1 cellular context compared by ENCODE assay signal in the genomic region with DNA sequence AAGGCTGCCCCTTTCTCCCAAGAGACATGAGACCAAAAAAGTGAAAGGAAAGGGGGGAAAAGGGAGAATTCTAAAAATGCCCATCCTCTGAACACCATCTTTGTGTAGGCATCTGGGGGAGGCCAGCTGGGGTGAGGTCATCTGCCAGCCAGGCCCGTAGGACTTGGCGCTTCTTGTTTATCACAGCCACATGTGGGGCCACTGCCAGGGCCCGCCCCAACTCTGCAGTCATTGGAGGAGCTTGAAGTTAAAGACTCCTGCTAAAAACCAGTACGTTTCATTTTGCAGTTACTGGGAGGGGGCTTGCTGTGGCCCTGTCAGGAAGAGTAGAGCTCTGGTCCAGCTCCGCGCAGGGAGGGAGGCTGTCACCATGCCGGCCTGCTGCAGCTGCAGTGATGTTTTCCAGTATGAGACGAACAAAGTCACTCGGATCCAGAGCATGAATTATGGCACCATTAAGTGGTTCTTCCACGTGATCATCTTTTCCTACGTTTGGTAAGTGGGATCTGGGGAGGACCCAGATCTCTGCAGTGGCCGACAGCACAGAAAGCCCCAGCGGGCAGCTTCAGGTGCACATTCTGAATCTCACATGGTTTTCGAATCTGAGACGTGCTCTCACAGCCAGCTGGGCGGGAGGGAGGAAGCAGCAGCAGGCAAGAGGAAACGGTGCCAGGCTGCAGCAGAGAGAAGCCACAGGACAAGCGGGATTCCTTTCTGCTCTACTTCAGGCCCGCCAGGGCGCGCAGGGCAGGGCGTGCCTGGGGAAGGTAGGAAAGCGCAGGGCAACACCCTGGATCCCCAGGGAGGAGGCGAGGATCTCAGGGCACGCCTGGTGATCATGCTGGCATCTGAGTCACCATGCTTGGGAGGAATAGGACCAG.
TF ChIP-seq lines count a peak whose summit lies in the region.

A gene (plus strand): TSS at position 276 of the 881 bp plus-strand sequence. CDS start 95 bp downstream, at position 371.

TF ChIP-seq in HCT116, 20 proteins besides CTCF, POLR2A, EP300 and RAD21 (continued from another document):
- TF ChIP-seq, protein P1, sequence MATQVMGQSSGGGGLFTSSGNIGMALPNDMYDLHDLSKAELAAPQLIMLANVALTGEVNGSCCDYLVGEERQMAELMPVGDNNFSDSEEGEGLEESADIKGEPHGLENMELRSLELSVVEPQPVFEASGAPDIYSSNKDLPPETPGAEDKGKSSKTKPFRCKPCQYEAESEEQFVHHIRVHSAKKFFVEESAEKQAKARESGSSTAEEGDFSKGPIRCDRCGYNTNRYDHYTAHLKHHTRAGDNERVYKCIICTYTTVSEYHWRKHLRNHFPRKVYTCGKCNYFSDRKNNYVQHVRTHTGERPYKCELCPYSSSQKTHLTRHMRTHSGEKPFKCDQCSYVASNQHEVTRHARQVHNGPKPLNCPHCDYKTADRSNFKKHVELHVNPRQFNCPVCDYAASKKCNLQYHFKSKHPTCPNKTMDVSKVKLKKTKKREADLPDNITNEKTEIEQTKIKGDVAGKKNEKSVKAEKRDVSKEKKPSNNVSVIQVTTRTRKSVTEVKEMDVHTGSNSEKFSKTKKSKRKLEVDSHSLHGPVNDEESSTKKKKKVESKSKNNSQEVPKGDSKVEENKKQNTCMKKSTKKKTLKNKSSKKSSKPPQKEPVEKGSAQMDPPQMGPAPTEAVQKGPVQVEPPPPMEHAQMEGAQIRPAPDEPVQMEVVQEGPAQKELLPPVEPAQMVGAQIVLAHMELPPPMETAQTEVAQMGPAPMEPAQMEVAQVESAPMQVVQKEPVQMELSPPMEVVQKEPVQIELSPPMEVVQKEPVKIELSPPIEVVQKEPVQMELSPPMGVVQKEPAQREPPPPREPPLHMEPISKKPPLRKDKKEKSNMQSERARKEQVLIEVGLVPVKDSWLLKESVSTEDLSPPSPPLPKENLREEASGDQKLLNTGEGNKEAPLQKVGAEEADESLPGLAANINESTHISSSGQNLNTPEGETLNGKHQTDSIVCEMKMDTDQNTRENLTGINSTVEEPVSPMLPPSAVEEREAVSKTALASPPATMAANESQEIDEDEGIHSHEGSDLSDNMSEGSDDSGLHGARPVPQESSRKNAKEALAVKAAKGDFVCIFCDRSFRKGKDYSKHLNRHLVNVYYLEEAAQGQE (IDR thresholded peaks at IDR 0.05; ENCODE audit: low read depth) = no peak
- no peak for TF ChIP-seq SRF (IDR thresholded peaks at IDR 0.05; ENCODE audit: low read depth)
- peak; percentile 44 for TF ChIP-seq YY1 (IDR thresholded peaks at IDR 0.05; ENCODE audit: extremely low read depth, insufficient replicate concordance, low read depth, low read length)
- TF ChIP-seq, protein P2, sequence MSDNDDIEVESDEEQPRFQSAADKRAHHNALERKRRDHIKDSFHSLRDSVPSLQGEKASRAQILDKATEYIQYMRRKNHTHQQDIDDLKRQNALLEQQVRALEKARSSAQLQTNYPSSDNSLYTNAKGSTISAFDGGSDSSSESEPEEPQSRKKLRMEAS (IDR thresholded peaks at IDR 0.05) = peak; percentile 75; the same call in 1 of the 2 replicates
- TF ChIP-seq, protein P3, sequence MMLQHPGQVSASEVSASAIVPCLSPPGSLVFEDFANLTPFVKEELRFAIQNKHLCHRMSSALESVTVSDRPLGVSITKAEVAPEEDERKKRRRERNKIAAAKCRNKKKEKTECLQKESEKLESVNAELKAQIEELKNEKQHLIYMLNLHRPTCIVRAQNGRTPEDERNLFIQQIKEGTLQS (IDR thresholded peaks at IDR 0.05) = no peak
- no peak; the same call in none of the 2 replicates for TF ChIP-seq JUND (IDR thresholded peaks at IDR 0.05)
- TF ChIP-seq SP1 (IDR thresholded peaks at IDR 0.05; ENCODE audit: low read depth) = peak; percentile 52
- TF ChIP-seq EGR1 (IDR thresholded peaks at IDR 0.05; ENCODE audit: low read depth) = no peak
- TF ChIP-seq CBX3 (IDR thresholded peaks at IDR 0.05; ENCODE audit: low read depth) = peak; percentile 88
- TF ChIP-seq TCF7L2 (IDR thresholded peaks at IDR 0.05; ENCODE audit: borderline replicate concordance, extremely low read depth, insufficient read depth, insufficient read length) = no peak
- no peak for TF ChIP-seq ZFX (IDR thresholded peaks at IDR 0.05)
- TF ChIP-seq EZH2 (IDR thresholded peaks at IDR 0.05) = no peak
- no peak for TF ChIP-seq EZH2phosphoT487 (IDR thresholded peaks at IDR 0.05; ENCODE audit: borderline replicate concordance)
- no peak for TF ChIP-seq CEBPB (IDR thresholded peaks at IDR 0.05; ENCODE audit: low read depth)
- TF ChIP-seq POLR2AphosphoS5 (IDR thresholded peaks at IDR 0.05; ENCODE audit: low read depth, low read length) = 0 out of 2 replicates have a peak, but pooled peaks have one; percentile 18
- no peak for TF ChIP-seq SIN3A (IDR thresholded peaks at IDR 0.05; ENCODE audit: low read depth)
- TF ChIP-seq ELF1 (IDR thresholded peaks at IDR 0.05; ENCODE audit: borderline replicate concordance, low read depth) = no peak
